1 cellular context compared by ENCODE assay signal in the genomic region with DNA sequence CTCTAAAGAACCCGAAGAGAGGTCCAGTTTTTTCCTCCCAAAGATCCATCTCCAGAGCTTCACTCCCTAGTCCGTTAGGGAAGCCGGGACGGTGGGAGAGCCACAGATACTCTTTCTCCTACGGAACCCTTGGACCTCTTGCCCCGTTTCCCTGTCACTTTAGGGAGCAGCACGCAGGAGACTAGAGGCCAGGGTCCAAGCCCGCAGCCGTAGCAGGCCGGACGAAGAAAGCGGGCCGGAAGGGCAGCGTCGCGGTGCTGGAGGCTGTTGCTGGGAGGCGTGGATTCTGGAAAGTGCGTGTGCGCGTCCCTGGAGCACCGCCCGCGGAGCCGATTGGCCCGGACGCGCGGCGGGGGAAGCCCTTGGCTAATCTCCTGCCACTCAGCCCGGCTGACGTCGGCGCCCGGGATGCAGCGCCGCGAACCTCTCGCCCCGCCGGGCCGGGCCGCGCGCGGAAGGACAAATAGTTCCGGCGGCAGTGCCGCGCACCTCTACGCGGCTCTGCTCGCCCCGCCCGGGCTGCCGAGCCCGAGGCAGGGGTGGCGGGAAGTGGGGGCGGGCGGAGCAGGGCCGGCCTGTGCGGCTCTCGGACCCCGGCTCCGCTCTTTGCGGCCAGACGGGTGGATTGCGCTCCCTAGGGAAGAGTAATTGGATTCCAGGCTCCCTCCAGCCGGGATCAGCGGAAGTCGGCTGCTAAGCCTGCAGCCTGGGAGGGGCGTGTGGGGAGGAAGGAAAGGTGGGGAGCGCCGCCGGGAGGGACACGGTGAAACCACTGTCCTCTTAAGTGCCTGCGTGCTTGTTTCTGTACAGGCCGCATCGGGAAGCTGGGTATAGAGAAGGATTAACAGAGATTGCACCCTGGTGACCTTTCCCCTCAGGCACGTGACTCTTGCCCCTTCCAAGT.
TF ChIP-seq lines count a peak whose summit lies in the region.

No MANE protein-coding gene starts in this region.

TF ChIP-seq in HepG2, 621 proteins besides CTCF, POLR2A, EP300 and RAD21 (continued from another document and continues in another):
- peak; percentile 7 for TF ChIP-seq ESRRA (CRISPR knock-in tag; IDR thresholded peaks at IDR 0.05; ENCODE audit: low read depth)
- TF ChIP-seq, protein P1, sequence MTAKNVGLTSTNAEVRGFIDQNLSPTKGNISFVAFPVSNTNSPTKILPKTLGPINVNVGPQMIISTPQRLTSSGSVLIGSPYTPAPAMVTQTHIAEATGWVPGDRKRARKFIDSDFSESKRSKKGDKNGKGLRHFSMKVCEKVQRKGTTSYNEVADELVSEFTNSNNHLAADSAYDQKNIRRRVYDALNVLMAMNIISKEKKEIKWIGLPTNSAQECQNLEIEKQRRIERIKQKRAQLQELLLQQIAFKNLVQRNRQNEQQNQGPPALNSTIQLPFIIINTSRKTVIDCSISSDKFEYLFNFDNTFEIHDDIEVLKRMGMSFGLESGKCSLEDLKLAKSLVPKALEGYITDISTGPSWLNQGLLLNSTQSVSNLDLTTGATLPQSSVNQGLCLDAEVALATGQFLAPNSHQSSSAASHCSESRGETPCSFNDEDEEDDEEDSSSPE (CRISPR knock-in tag; IDR thresholded peaks at IDR 0.05) = peak; percentile 94
- peak; percentile 80 for TF ChIP-seq ELF1 (CRISPR knock-in tag; IDR thresholded peaks at IDR 0.05)
- TF ChIP-seq ZNF777 (CRISPR knock-in tag; IDR thresholded peaks at IDR 0.05) = peak; percentile 52; the same call in 1 of the 2 replicates
- TF ChIP-seq KLF12 (CRISPR knock-in tag; IDR thresholded peaks at IDR 0.05; ENCODE audit: borderline replicate concordance) = peak; percentile 64; the same call in 1 of the 2 replicates
- no peak for TF ChIP-seq FOXA1 (IDR thresholded peaks at IDR 0.05)
- TF ChIP-seq FOXA1 (CRISPR knock-in tag; IDR thresholded peaks at IDR 0.05) = 0 out of 2 replicates have a peak, but pooled peaks have one; percentile 13
- no peak; the same call in 1 of the 2 replicates for TF ChIP-seq ISL2 (CRISPR knock-in tag; IDR thresholded peaks at IDR 0.05)
- TF ChIP-seq TAF15 (IDR thresholded peaks at IDR 0.05; ENCODE audit: low read depth, low read length, poor library complexity, severe bottlenecking) = peak; percentile 85
- no peak; the same call in 1 of the 2 replicates for TF ChIP-seq TOE1 (CRISPR knock-in tag; IDR thresholded peaks at IDR 0.05)
- peak; percentile 97 for TF ChIP-seq NAIF1 (CRISPR knock-in tag; IDR thresholded peaks at IDR 0.05; ENCODE audit: borderline replicate concordance)
- TF ChIP-seq ZNF724P (CRISPR knock-in tag; IDR thresholded peaks at IDR 0.05; ENCODE audit: borderline replicate concordance) = peak; percentile 61; the same call in 1 of the 2 replicates
- TF ChIP-seq, protein P2, sequence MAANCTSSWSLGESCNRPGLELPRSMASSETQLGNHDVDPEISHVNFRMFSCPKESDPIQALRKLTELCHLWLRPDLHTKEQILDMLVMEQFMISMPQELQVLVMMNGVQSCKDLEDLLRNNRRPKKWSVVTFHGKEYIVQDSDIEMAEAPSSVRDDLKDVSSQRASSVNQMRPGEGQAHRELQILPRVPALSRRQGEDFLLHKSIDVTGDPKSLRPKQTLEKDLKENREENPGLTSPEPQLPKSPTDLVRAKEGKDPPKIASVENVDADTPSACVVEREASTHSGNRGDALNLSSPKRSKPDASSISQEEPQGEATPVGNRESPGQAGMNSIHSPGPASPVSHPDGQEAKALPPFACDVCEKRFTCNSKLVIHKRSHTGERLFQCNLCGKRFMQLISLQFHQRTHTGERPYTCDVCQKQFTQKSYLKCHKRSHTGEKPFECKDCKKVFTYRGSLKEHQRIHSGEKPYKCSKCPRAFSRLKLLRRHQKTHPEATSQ (CRISPR knock-in tag; IDR thresholded peaks at IDR 0.05; ENCODE audit: borderline replicate concordance) = peak; percentile 93
- TF ChIP-seq ZFYVE20 (CRISPR knock-in tag; IDR thresholded peaks at IDR 0.05; ENCODE audit: borderline replicate concordance, low read depth) = peak; percentile 2; the same call in 1 of the 2 replicates
- peak; percentile 61 for TF ChIP-seq SOX5 (CRISPR knock-in tag; IDR thresholded peaks at IDR 0.05; ENCODE audit: borderline replicate concordance)
- peak; percentile 94 for TF ChIP-seq ZSCAN31 (CRISPR knock-in tag; IDR thresholded peaks at IDR 0.05; ENCODE audit: low read depth)
- TF ChIP-seq JUND (CRISPR knock-in tag; IDR thresholded peaks at IDR 0.05) = peak; percentile 81; the same call in 1 of the 2 replicates
- no peak for TF ChIP-seq SMARCE1 (IDR thresholded peaks at IDR 0.05; ENCODE audit: borderline replicate concordance)
- TF ChIP-seq WIZ (CRISPR knock-in tag; IDR thresholded peaks at IDR 0.05) = 0 out of 2 replicates have a peak, but pooled peaks have one; percentile 24
- peak; percentile 59; the same call in 1 of the 2 replicates for TF ChIP-seq ZNF598 (CRISPR knock-in tag; IDR thresholded peaks at IDR 0.05; ENCODE audit: borderline replicate concordance)
- TF ChIP-seq MXD4 (CRISPR knock-in tag; IDR thresholded peaks at IDR 0.05) = peak; percentile 70; the same call in 1 of the 2 replicates
- TF ChIP-seq HNF4A (CRISPR knock-in tag; IDR thresholded peaks at IDR 0.05) = peak; percentile 91
- no peak for TF ChIP-seq ZNF549 (CRISPR knock-in tag; IDR thresholded peaks at IDR 0.05)
- peak; percentile 61; the same call in 1 of the 2 replicates for TF ChIP-seq ZNF225 (CRISPR knock-in tag; IDR thresholded peaks at IDR 0.05)
- peak; percentile 92; the same call in 1 of the 2 replicates for TF ChIP-seq KDM4B (CRISPR knock-in tag; IDR thresholded peaks at IDR 0.05)
- TF ChIP-seq, protein P3, sequence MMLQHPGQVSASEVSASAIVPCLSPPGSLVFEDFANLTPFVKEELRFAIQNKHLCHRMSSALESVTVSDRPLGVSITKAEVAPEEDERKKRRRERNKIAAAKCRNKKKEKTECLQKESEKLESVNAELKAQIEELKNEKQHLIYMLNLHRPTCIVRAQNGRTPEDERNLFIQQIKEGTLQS (CRISPR knock-in tag; IDR thresholded peaks at IDR 0.05) = 0 out of 2 replicates have a peak, but pooled peaks have one; percentile 20
- peak; percentile 85; the same call in 1 of the 2 replicates for TF ChIP-seq ZNF329 (CRISPR knock-in tag; IDR thresholded peaks at IDR 0.05; ENCODE audit: low read depth)
- no peak for TF ChIP-seq ZNF550 (CRISPR knock-in tag; IDR thresholded peaks at IDR 0.05; ENCODE audit: borderline replicate concordance)
- TF ChIP-seq ZFP36L1 (CRISPR knock-in tag; IDR thresholded peaks at IDR 0.05) = peak; percentile 90; the same call in 1 of the 2 replicates
- no peak for TF ChIP-seq MLLT10 (CRISPR knock-in tag; IDR thresholded peaks at IDR 0.05)
- TF ChIP-seq, protein P4, sequence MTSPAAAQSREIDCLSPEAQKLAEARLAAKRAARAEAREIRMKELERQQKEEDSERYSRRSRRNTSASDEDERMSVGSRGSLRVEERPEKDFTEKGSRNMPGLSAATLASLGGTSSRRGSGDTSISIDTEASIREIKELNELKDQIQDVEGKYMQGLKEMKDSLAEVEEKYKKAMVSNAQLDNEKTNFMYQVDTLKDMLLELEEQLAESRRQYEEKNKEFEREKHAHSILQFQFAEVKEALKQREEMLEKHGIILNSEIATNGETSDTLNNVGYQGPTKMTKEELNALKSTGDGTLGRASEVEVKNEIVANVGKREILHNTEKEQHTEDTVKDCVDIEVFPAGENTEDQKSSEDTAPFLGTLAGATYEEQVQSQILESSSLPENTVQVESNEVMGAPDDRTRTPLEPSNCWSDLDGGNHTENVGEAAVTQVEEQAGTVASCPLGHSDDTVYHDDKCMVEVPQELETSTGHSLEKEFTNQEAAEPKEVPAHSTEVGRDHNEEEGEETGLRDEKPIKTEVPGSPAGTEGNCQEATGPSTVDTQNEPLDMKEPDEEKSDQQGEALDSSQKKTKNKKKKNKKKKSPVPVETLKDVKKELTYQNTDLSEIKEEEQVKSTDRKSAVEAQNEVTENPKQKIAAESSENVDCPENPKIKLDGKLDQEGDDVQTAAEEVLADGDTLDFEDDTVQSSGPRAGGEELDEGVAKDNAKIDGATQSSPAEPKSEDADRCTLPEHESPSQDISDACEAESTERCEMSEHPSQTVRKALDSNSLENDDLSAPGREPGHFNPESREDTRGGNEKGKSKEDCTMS (CRISPR knock-in tag; conservative IDR thresholded peaks at IDR 0.05) = 0 out of 2 replicates have a peak, but pooled peaks have one; percentile 30
- peak; percentile 96; the same call in 1 of the 2 replicates for TF ChIP-seq ZNF619 (CRISPR knock-in tag; IDR thresholded peaks at IDR 0.05)
- TF ChIP-seq ZSCAN21 (CRISPR knock-in tag; IDR thresholded peaks at IDR 0.05; ENCODE audit: borderline replicate concordance) = peak; percentile 93
- no peak for TF ChIP-seq IKZF1 (IDR thresholded peaks at IDR 0.05)
- TF ChIP-seq, protein P5, sequence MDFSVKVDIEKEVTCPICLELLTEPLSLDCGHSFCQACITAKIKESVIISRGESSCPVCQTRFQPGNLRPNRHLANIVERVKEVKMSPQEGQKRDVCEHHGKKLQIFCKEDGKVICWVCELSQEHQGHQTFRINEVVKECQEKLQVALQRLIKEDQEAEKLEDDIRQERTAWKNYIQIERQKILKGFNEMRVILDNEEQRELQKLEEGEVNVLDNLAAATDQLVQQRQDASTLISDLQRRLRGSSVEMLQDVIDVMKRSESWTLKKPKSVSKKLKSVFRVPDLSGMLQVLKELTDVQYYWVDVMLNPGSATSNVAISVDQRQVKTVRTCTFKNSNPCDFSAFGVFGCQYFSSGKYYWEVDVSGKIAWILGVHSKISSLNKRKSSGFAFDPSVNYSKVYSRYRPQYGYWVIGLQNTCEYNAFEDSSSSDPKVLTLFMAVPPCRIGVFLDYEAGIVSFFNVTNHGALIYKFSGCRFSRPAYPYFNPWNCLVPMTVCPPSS (IDR thresholded peaks at IDR 0.05) = no peak
- no peak for TF ChIP-seq TCF7L2 (IDR thresholded peaks at IDR 0.05; ENCODE audit: low read depth, low read length)
- TF ChIP-seq TARDBP (CRISPR knock-in tag; IDR thresholded peaks at IDR 0.05) = peak; percentile 77
- TF ChIP-seq PHB2 (IDR thresholded peaks at IDR 0.05; ENCODE audit: partially characterized antibody) = no peak
- TF ChIP-seq RBAK (CRISPR knock-in tag; IDR thresholded peaks at IDR 0.05) = no peak
- TF ChIP-seq NFIB (CRISPR knock-in tag; IDR thresholded peaks at IDR 0.05; ENCODE audit: borderline replicate concordance) = no peak
- TF ChIP-seq KMT2B (CRISPR knock-in tag; IDR thresholded peaks at IDR 0.05) = peak; percentile 82
- TF ChIP-seq ZNF441 (CRISPR knock-in tag; IDR thresholded peaks at IDR 0.05; ENCODE audit: borderline replicate concordance) = peak; percentile 85; the same call in 1 of the 2 replicates
- TF ChIP-seq ZNF790 (CRISPR knock-in tag; IDR thresholded peaks at IDR 0.05; ENCODE audit: borderline replicate concordance) = peak; percentile 87
- TF ChIP-seq, protein P6, sequence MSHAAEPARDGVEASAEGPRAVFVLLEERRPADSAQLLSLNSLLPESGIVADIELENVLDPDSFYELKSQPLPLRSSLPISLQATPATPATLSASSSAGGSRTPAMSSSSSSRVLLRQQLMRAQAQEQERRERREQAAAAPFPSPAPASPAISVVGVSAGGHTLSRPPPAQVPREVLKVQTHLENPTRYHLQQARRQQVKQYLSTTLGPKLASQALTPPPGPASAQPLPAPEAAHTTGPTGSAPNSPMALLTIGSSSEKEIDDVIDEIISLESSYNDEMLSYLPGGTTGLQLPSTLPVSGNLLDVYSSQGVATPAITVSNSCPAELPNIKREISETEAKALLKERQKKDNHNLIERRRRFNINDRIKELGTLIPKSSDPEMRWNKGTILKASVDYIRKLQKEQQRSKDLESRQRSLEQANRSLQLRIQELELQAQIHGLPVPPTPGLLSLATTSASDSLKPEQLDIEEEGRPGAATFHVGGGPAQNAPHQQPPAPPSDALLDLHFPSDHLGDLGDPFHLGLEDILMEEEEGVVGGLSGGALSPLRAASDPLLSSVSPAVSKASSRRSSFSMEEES (CRISPR knock-in tag; IDR thresholded peaks at IDR 0.05) = peak; percentile 86
- TF ChIP-seq RBM39 (IDR thresholded peaks at IDR 0.05; ENCODE audit: low read depth, low read length, poor library complexity, severe bottlenecking) = peak; percentile 77
- TF ChIP-seq ZNF460 (CRISPR knock-in tag; IDR thresholded peaks at IDR 0.05; ENCODE audit: borderline replicate concordance) = peak; percentile 65; the same call in 1 of the 2 replicates
- TF ChIP-seq, protein P7, sequence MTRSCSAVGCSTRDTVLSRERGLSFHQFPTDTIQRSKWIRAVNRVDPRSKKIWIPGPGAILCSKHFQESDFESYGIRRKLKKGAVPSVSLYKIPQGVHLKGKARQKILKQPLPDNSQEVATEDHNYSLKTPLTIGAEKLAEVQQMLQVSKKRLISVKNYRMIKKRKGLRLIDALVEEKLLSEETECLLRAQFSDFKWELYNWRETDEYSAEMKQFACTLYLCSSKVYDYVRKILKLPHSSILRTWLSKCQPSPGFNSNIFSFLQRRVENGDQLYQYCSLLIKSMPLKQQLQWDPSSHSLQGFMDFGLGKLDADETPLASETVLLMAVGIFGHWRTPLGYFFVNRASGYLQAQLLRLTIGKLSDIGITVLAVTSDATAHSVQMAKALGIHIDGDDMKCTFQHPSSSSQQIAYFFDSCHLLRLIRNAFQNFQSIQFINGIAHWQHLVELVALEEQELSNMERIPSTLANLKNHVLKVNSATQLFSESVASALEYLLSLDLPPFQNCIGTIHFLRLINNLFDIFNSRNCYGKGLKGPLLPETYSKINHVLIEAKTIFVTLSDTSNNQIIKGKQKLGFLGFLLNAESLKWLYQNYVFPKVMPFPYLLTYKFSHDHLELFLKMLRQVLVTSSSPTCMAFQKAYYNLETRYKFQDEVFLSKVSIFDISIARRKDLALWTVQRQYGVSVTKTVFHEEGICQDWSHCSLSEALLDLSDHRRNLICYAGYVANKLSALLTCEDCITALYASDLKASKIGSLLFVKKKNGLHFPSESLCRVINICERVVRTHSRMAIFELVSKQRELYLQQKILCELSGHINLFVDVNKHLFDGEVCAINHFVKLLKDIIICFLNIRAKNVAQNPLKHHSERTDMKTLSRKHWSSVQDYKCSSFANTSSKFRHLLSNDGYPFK (CRISPR knock-in tag; IDR thresholded peaks at IDR 0.05; ENCODE audit: borderline replicate concordance) = peak; percentile 72
- TF ChIP-seq SP5 (CRISPR knock-in tag; IDR thresholded peaks at IDR 0.05; ENCODE audit: borderline replicate concordance, low read depth) = peak; percentile 7; the same call in 1 of the 2 replicates
- no peak for TF ChIP-seq FOXM1 (CRISPR knock-in tag; IDR thresholded peaks at IDR 0.05)
- no peak for TF ChIP-seq POLR2AphosphoS2 (IDR thresholded peaks at IDR 0.05; ENCODE audit: low read depth, low read length)
- no peak for TF ChIP-seq ZNF496 (CRISPR knock-in tag; IDR thresholded peaks at IDR 0.05; ENCODE audit: insufficient replicate concordance)
